In the genomic region with DNA sequence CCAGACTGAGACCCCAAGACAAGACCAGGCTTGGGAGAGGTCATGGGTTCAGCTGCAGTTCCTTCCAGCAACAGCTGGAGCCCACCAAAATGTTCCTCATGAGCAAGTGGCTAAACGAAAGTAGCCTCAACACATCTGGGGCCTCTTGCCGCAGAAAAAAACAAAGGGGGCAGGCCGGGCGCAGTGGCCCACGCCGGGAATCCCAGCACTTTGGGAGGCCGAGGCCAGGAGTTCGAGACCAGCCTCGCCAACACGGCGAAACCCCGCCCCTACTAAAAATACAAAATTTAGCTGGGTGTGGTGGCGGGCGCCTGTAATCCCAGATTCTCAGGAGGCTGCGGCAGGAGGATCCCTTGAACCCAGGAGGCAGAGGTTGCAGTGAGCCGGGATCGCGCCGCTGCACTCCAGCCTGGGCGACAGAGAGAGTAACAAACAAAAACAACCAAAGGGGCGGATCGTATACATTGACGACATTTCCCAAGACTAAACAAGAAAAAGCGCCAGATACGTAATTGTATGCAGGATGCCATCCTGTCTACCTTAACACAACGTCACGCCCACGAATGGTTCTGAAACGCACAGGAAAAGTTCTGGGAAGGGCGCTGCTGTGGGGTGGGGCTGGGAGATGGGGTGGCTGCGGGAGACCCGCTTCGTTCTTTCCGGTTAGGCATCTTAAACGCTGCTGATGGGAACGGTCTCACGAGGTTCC, we compare ENCODE assay signal across 1 cellular context.
TF ChIP-seq lines count a peak whose summit lies in the region.

No MANE protein-coding gene starts in this region.

TF ChIP-seq in IMR-90, 13 proteins besides CTCF, POLR2A, EP300 and RAD21:
- no peak for TF ChIP-seq MXI1 (IDR thresholded peaks at IDR 0.05; ENCODE audit: borderline replicate concordance, low read depth, low read length)
- TF ChIP-seq SMC3 (IDR thresholded peaks at IDR 0.05; ENCODE audit: low read depth, low read length): no peak
- TF ChIP-seq, protein P1, sequence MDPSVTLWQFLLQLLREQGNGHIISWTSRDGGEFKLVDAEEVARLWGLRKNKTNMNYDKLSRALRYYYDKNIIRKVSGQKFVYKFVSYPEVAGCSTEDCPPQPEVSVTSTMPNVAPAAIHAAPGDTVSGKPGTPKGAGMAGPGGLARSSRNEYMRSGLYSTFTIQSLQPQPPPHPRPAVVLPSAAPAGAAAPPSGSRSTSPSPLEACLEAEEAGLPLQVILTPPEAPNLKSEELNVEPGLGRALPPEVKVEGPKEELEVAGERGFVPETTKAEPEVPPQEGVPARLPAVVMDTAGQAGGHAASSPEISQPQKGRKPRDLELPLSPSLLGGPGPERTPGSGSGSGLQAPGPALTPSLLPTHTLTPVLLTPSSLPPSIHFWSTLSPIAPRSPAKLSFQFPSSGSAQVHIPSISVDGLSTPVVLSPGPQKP (IDR thresholded peaks at IDR 0.05; ENCODE audit: borderline replicate concordance, low read depth, low read length): no peak
- TF ChIP-seq, protein P2, sequence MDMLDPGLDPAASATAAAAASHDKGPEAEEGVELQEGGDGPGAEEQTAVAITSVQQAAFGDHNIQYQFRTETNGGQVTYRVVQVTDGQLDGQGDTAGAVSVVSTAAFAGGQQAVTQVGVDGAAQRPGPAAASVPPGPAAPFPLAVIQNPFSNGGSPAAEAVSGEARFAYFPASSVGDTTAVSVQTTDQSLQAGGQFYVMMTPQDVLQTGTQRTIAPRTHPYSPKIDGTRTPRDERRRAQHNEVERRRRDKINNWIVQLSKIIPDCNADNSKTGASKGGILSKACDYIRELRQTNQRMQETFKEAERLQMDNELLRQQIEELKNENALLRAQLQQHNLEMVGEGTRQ (IDR thresholded peaks at IDR 0.05; ENCODE audit: low read depth, low read length): no peak
- no peak for TF ChIP-seq MAZ (IDR thresholded peaks at IDR 0.05; ENCODE audit: borderline replicate concordance, low read depth, low read length)
- no peak for TF ChIP-seq CEBPB (IDR thresholded peaks at IDR 0.05; ENCODE audit: low read depth, low read length)
- TF ChIP-seq FOS (IDR thresholded peaks at IDR 0.05; ENCODE audit: low read depth, low read length): no peak
- no peak for TF ChIP-seq RCOR1 (IDR thresholded peaks at IDR 0.05; ENCODE audit: insufficient replicate concordance, low read length)
- no peak for TF ChIP-seq MAFK (IDR thresholded peaks at IDR 0.05; ENCODE audit: low read depth, low read length)
- no peak for TF ChIP-seq RFX5 (IDR thresholded peaks at IDR 0.05; ENCODE audit: low read depth, low read length)
- no peak for TF ChIP-seq BHLHE40 (IDR thresholded peaks at IDR 0.05; ENCODE audit: low read depth, low read length)
- no peak for TF ChIP-seq CHD1 (IDR thresholded peaks at IDR 0.05; ENCODE audit: low read depth, low read length)
- TF ChIP-seq NFE2L2 (IDR thresholded peaks at IDR 0.05; ENCODE audit: low read depth, low read length): no peak
